In the genomic region with DNA sequence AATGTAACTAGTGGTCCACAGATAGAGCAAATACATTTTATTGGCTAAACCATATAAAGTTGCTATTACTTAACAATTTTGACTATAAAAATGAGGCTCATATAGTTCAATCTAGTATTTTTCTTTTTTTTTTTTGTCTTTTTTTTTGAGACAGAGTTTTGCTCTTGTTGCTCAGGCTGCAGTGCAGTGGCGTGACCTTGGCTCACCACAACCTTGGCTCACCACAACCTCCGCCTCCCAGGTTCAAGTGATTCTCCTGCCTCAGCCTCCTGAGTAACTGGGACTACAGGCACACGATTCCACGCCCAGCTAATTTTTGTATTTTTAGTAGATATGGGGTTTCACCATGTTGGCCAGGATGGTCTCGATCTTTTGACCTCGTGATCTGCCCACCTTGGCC, we compare ENCODE assay signal across 8 cellular contexts. TPM values are rescaled to one million over a fixed set of nuclear protein-coding genes. Genes with fewer than 3 reads are reported as not detected.
A peak's percentile ranks its signal among the peaks of the same experiment; 100 is the strongest.
DNase-seq lines count a peak whose midpoint lies in the region; ATAC-seq and TF ChIP-seq lines count a peak whose summit lies in the region.
"Not testable (repeated sequence)": the region's sequence is repeated elsewhere in the genome, so short reads cannot be mapped to it uniquely, and the experiment has no call there.

No MANE protein-coding gene starts in this region.

- H3K27ac Mint-ChIP-seq in CD4-positive, CD25-positive, alpha-beta regulatory T cell: peak overlapping the region in 2 of 3 donors; percentile 83
- H3K27ac Mint-ChIP-seq in activated naive CD4-positive, alpha-beta T cell treated with anti-CD3 and anti-CD28 coated beads for 36 hours: not testable (repeated sequence)
- H3K27ac Mint-ChIP-seq in brain: peak overlapping the region in 2 of 5 experiments; percentile 40 to 76
- H3K27ac Mint-ChIP-seq in naive thymus-derived CD8-positive, alpha-beta T cell: peak overlapping the region in 3 of 10 donors; percentile 31 to 67 (median 43)

- not testable (repeated sequence) for H3K9me3 Mint-ChIP-seq in CD4-positive, CD25-positive, alpha-beta regulatory T cell; activated naive CD4-positive, alpha-beta T cell treated with anti-CD3 and anti-CD28 coated beads for 36 hours; naive thymus-derived CD8-positive, alpha-beta T cell
- H3K9me3 Mint-ChIP-seq in brain: peaks cover 4 to 18% (median 16%) of the 10 kb centered on the region in 5 experiments

- POLR2A ChIA-PET in RWPE1 (lab: Yijun Ruan, JAX; ENCODE audit: low non-redundant PET); naive thymus-derived CD8-positive, alpha-beta T cell (lab: Charles Lee): not testable (repeated sequence)

- TF ChIP-seq CTCF in RWPE1 (conservative IDR thresholded peaks at IDR 0.05; ENCODE audit: low read depth); brain (conservative IDR thresholded peaks at IDR 0.05): not testable (repeated sequence)

- H3K4me3 Mint-ChIP-seq in CD4-positive, CD25-positive, alpha-beta regulatory T cell: peak overlapping the region in 3 of 4 donors; percentile 86 to 99 (median 98)
- peak overlapping the region; percentile 14 for H3K4me3 Mint-ChIP-seq in activated naive CD4-positive, alpha-beta T cell treated with anti-CD3 and anti-CD28 coated beads for 36 hours
- peak overlapping the region in 4 of 5 experiments; percentile 91 to 100 (median 98) for H3K4me3 Mint-ChIP-seq in brain
- peak overlapping the region in 8 of 10 donors; percentile 15 to 76 (median 30) for H3K4me3 Mint-ChIP-seq in naive thymus-derived CD8-positive, alpha-beta T cell

- intact Hi-C loops in activated naive CD4-positive, alpha-beta T cell treated with anti-CD3 and anti-CD28 coated beads for 36 hours (cut with micrococcal nuclease): loop anchor here (2.0 kb wide), 1 partner anchor 14 kb away; no protein-coding TSS in a partner anchor

- H3K4me3 ChIP-seq in CD4-positive, CD25-positive, alpha-beta regulatory T cell (ENCODE audit: low read depth, low read length): peak overlapping the region; percentile 97

- not testable (repeated sequence) for ATAC-seq in CD4-positive, CD25-positive, alpha-beta regulatory T cell (ENCODE audit: low read depth in 2 of 2); naive thymus-derived CD8-positive, alpha-beta T cell

- H3K27ac ChIP-seq in CD4-positive, CD25-positive, alpha-beta regulatory T cell (ENCODE audit: insufficient read depth, low read length, poor library complexity, severe bottlenecking): peak overlapping the region; percentile 19
- peak overlapping the region; percentile 45 for H3K27ac ChIP-seq in RWPE1

- DNase-seq in CD4-positive, CD25-positive, alpha-beta regulatory T cell: peak in 2 of 3 donors; percentile 21 to 52
- DNase-seq in RWPE1 (ENCODE audit: low spot score); naive thymus-derived CD8-positive, alpha-beta T cell: not testable (repeated sequence)
- DNase-seq in activated CD4-positive, alpha-beta T cell treated with anti-CD3 and anti-CD28 coated beads for 48 hours: peak; percentile 49
- peak; percentile 14 for DNase-seq in activated T-cell treated with anti-CD3 and anti-CD28 coated beads for 24 hours (ENCODE audit: low read depth)
- peak; percentile 53 for DNase-seq in activated naive CD4-positive, alpha-beta T cell treated with anti-CD3 and anti-CD28 coated beads for 36 hours
- DNase-seq in stimulated activated CD4-positive, alpha-beta T cell treated with anti-CD3 and anti-CD28 coated beads, Interleukin-4, amount 100 ng/mL, for 1 hour: peak; percentile 4

- H3K4me1 ChIP-seq in CD4-positive, CD25-positive, alpha-beta regulatory T cell (ENCODE audit: control insufficient read depth, insufficient read depth, low read length, poor library complexity, severe bottlenecking): peaks cover 36% of the 10 kb centered on the region

- not testable (repeated sequence) for H3K36me3 ChIP-seq in CD4-positive, CD25-positive, alpha-beta regulatory T cell (ENCODE audit: control insufficient read depth, insufficient read depth, low read length)

- CTCF ChIA-PET in RWPE1 (lab: Yijun Ruan, JAX): not testable (repeated sequence)
- CTCF ChIA-PET in activated naive CD4-positive, alpha-beta T cell treated with anti-CD3 and anti-CD28 coated beads for 36 hours (lab: Charles Lee): interaction anchor here (0.5 kb wide), 1 partner anchor 64 kb away, joined by 3 read pairs; no protein-coding TSS in a partner anchor

- peaks cover 29 to 74% (median 50%) of the 10 kb centered on the region in 4 donors for H3K4me1 Mint-ChIP-seq in CD4-positive, CD25-positive, alpha-beta regulatory T cell
- peaks cover 53% of the 10 kb centered on the region for H3K4me1 Mint-ChIP-seq in activated naive CD4-positive, alpha-beta T cell treated with anti-CD3 and anti-CD28 coated beads for 36 hours (ENCODE audit: low read depth)
- peaks cover 53% of the 10 kb centered on the region for H3K4me1 Mint-ChIP-seq in brain
- peaks cover 3 to 65% (median 31%) of the 10 kb centered on the region in 4 donors for H3K4me1 Mint-ChIP-seq in naive thymus-derived CD8-positive, alpha-beta T cell

- not testable (repeated sequence) for H3K9me3 ChIP-seq in CD4-positive, CD25-positive, alpha-beta regulatory T cell (ENCODE audit: control insufficient read depth in 2 of 2, low read length in 2 of 2)

- H3K36me3 Mint-ChIP-seq in CD4-positive, CD25-positive, alpha-beta regulatory T cell: peaks cover 13% of the 10 kb centered on the region
- not testable (repeated sequence) for H3K36me3 Mint-ChIP-seq in activated naive CD4-positive, alpha-beta T cell treated with anti-CD3 and anti-CD28 coated beads for 36 hours (ENCODE audit: low read depth)
- H3K36me3 Mint-ChIP-seq in brain: peaks cover 31% of the 10 kb centered on the region
- H3K36me3 Mint-ChIP-seq in naive thymus-derived CD8-positive, alpha-beta T cell: peaks cover 0 to 12% (median 0%) of the 10 kb centered on the region in 3 donors

- H3K27me3 Mint-ChIP-seq in CD4-positive, CD25-positive, alpha-beta regulatory T cell; activated naive CD4-positive, alpha-beta T cell treated with anti-CD3 and anti-CD28 coated beads for 36 hours (ENCODE audit: low read depth); naive thymus-derived CD8-positive, alpha-beta T cell: not testable (repeated sequence)
- H3K27me3 Mint-ChIP-seq in brain: peaks cover 12% of the 10 kb centered on the region

- H3K27me3 ChIP-seq in CD4-positive, CD25-positive, alpha-beta regulatory T cell (ENCODE audit: control insufficient read depth, insufficient read depth, low read length): not testable (repeated sequence)

RNA-seq across cellular contexts. Expression of a gene that starts 3.9 kb away (rescaled TPM):
- total RNA-seq in CD4-positive, CD25-positive, alpha-beta regulatory T cell: 73.3 TPM
- 1 to 10 TPM; 4.2 to 8.7 (median 6.5) TPM for polyA plus RNA-seq in CD4-positive, CD25-positive, alpha-beta regulatory T cell
- total RNA-seq in activated naive CD4-positive, alpha-beta T cell treated with anti-CD3 and anti-CD28 coated beads for 36 hours: 10 to 100 TPM; 17.5 to 18.1 TPM
- polyA plus RNA-seq in brain (ENCODE audit: insufficient read depth, low read depth, low replicate concordance): 6.6 TPM
- total RNA-seq in naive thymus-derived CD8-positive, alpha-beta T cell: 10 to 100 TPM; 85.4 to 86.2 TPM
- 1 to 10 TPM; 1.3 to 1.8 (median 1.7) TPM for polyA plus RNA-seq in naive thymus-derived CD8-positive, alpha-beta T cell

Comparison
In these comparisons a context has a peak if more than half of its experiments do, and no peak if none do; other contexts are left out.
1. H3K4me3 Mint-ChIP-seq: peak in every context shown above with its lines; median percentile 98 in CD4-positive, CD25-positive, alpha-beta regulatory T cell; 98 in brain; 30 in naive thymus-derived CD8-positive, alpha-beta T cell; 14 in activated naive CD4-positive, alpha-beta T cell treated with anti-CD3 and anti-CD28 coated beads for 36 hours.